23 cellular contexts compared by ENCODE assay signal in the genomic region with DNA sequence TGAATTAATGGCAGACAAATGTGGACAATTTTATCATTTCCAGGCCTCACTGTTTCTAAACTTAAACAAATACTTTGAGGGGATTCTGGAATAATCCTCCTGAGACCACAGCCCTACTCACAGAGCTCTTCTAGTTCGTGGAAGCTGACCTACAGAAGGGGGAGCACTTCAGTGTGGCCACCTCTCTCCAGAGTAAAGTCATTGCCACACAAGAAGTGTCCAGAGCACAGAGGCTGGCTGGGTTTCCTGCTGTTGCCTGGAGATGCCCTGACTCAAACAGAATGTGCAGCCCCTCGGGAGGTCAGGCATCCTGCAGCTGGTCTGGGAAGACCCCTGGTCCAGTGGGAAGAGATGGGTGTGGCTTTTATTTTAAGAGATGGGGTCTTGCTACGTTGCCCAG.
"Had no signal": no experiment of that assay in that cellular context is flagged by ENCODE, and none has a peak within 500 bp of the region (broad histone marks: within the 10 kb centered on the region; RNA-seq: fewer than 3 reads in every experiment).

No MANE protein-coding gene starts in this region.

- H3K27me3 ChIP-seq: suprapubic skin, upper lobe of left lung had no signal

- H3K27ac Mint-ChIP-seq: activated naive CD4-positive, alpha-beta T cell treated with anti-CD3 and anti-CD28 coated beads, Interleukin-2, amount 10 ng/mL, durations not matched to agents 7 days and 5 days; activated naive CD8-positive, alpha-beta T cell treated with anti-CD3 and anti-CD28 coated beads, Interleukin-2, amount 50 U/mL, for 24 hours; dendritic cell treated with granulocyte-macrophage colony-stimulating factor and Interleukin-4, amounts not matched to agents 40 ng/mL and 50 ng/mL, for 4 days; stimulated activated naive CD8-positive, alpha-beta T cell treated with anti-CD3 and anti-CD28 coated beads, Interleukin-15, Interleukin-2, amounts not matched to agents 100 ng/mL and 50 ng/mL, for 24 hours had no signal

- H3K4me3 Mint-ChIP-seq: activated naive CD4-positive, alpha-beta T cell treated with anti-CD3 and anti-CD28 coated beads, Interleukin-2, amount 10 ng/mL, durations not matched to agents 7 days and 5 days; activated naive CD8-positive, alpha-beta T cell treated with anti-CD3 and anti-CD28 coated beads, Interleukin-2, amount 50 U/mL, for 24 hours; dendritic cell treated with granulocyte-macrophage colony-stimulating factor and Interleukin-4, amounts not matched to agents 40 ng/mL and 50 ng/mL, for 4 days; neural crest cell; stimulated activated naive CD8-positive, alpha-beta T cell treated with anti-CD3 and anti-CD28 coated beads, Interleukin-15, Interleukin-2, amounts not matched to agents 100 ng/mL and 50 ng/mL, for 24 hours had no signal

- H3K4me3 ChIP-seq: prostate gland, suprapubic skin, upper lobe of left lung had no signal

- H3K4me1 Mint-ChIP-seq: activated naive CD4-positive, alpha-beta T cell treated with anti-CD3 and anti-CD28 coated beads, Interleukin-2, amount 10 ng/mL, durations not matched to agents 7 days and 5 days; activated naive CD8-positive, alpha-beta T cell treated with anti-CD3 and anti-CD28 coated beads, Interleukin-2, amount 50 U/mL, for 24 hours; neural crest cell had no signal

- H3K9me3 Mint-ChIP-seq: activated naive CD4-positive, alpha-beta T cell treated with anti-CD3 and anti-CD28 coated beads, Interleukin-2, amount 10 ng/mL, durations not matched to agents 7 days and 5 days; stimulated activated naive CD8-positive, alpha-beta T cell treated with anti-CD3 and anti-CD28 coated beads, Interleukin-15, Interleukin-2, amounts not matched to agents 100 ng/mL and 50 ng/mL, for 24 hours had no signal

- H3K36me3 Mint-ChIP-seq: activated naive CD4-positive, alpha-beta T cell treated with anti-CD3 and anti-CD28 coated beads, Interleukin-2, amount 10 ng/mL, durations not matched to agents 7 days and 5 days had no signal

- H3K27me3 Mint-ChIP-seq: naive B cell had no signal

- H3K4me1 ChIP-seq: prostate gland, upper lobe of left lung had no signal

- H3K27ac ChIP-seq: prostate gland, suprapubic skin, upper lobe of left lung had no signal

- H3K36me3 ChIP-seq: prostate gland, suprapubic skin, upper lobe of left lung had no signal

- H3K9me3 ChIP-seq: prostate gland, suprapubic skin, upper lobe of left lung had no signal

- DNase-seq: activated CD4-positive, alpha-beta T cell treated with anti-CD3 and anti-CD28 coated beads, Interleukin-2, amount 50 U/mL, for 1 hour; activated CD8-positive, alpha-beta memory T cell treated with anti-CD3 and anti-CD28 coated beads for 24 hours; activated CD8-positive, alpha-beta memory T cell treated with anti-CD3 and anti-CD28 coated beads, Interleukin-2, amount 50 U/mL, for 48 hours; activated effector memory CD4-positive, alpha-beta T cell treated with Interleukin-2 at 50 U/mL for 16 hours; activated naive CD4-positive, alpha-beta T cell treated with anti-CD3 and anti-CD28 coated beads, Interleukin-2, amount 10 ng/mL, durations not matched to agents 7 days and 5 days; activated naive CD8-positive, alpha-beta T cell treated with anti-CD3 and anti-CD28 coated beads, Interleukin-2, amount 50 U/mL, for 24 hours; activated T-cell treated with anti-CD3 and anti-CD28 coated beads, Interleukin-2, amount 50 U/mL, for 48 hours; aorta; effector CD8-positive, alpha-beta T cell; left colon; naive B cell; right cardiac atrium; small intestine; stimulated activated CD4-positive, alpha-beta T cell treated with anti-CD3 and anti-CD28 coated beads, Interleukin-15, amount 100 ng/mL, for 24 hours; stimulated activated CD4-positive, alpha-beta T cell treated with anti-CD3 and anti-CD28 coated beads, Interleukin-2, amount 100 ng/mL, for 48 hours; T1000; upper lobe of left lung had no signal

- ATAC-seq: activated CD4-positive, CD25-positive, alpha-beta regulatory T cell treated with anti-CD3 and anti-CD28 coated beads, Interleukin-2, amount 50 U/mL, for 24 hours; activated naive CD8-positive, alpha-beta T cell treated with anti-CD3 and anti-CD28 coated beads, Interleukin-2, amount 50 U/mL, for 24 hours; left colon had no signal
